1 cellular context compared by ENCODE assay signal in genomic region chr1:63199666-63200065, GRCh38.
TF ChIP-seq lines count a peak whose summit lies in the region.

No MANE protein-coding gene starts in this region.

TF ChIP-seq in GM23338, 12 proteins besides CTCF, POLR2A, EP300 and RAD21 (continued from another document):
- TF ChIP-seq ZNF462 (CRISPR knock-in tag; IDR thresholded peaks at IDR 0.05) (no peak), NANOG (IDR thresholded peaks at IDR 0.05; ENCODE audit: borderline replicate concordance) (no peak)
